In genomic region chr7:66639773-66640172, GRCh38 we compare ENCODE assay signal across 19 cellular contexts. TPM values are rescaled to one million over a fixed set of nuclear protein-coding genes. Genes with fewer than 3 reads are reported as not detected.
DNase-seq lines count a peak whose midpoint lies in the region; ATAC-seq and TF ChIP-seq lines count a peak whose summit lies in the region.
"Had no signal": no experiment of that assay in that cellular context is flagged by ENCODE, and none has a peak within 500 bp of the region (broad histone marks: within the 10 kb centered on the region; RNA-seq: fewer than 3 reads in every experiment).

No MANE protein-coding gene starts in this region.

- DNase-seq in CD4-positive, alpha-beta memory T cell = no peak
- DNase-seq in NCI-H226 (peak; percentile 71), fibroblast of villous mesenchyme (ENCODE audit: low read depth) (peak; percentile 68), NCI-H345 treated with DMSO at 0.1 percent for 48 hours (lab: John Stamatoyannopoulos, UW; ENCODE audit: unreplicated experiment) (no peak), upper lobe of right lung (no peak)
- DNase-seq in activated CD4-positive, alpha-beta T cell treated with anti-CD3 and anti-CD28 coated beads, Interleukin-2, amount 50 U/mL, for 1 hour = no peak
- DNase-seq: DMS79 treated with DMSO at 0.1 percent for 48 hours, H7, NCI-H1105, NCI-H1694, NCI-H2081 treated with DMSO at 0.1 percent for 48 hours, NCI-H510A, NCI-H82, PC-3, RPMI8226, SIG-M5 had no signal

- H3K27me3 Mint-ChIP-seq in CD4-positive, alpha-beta memory T cell = no peaks in the 10 kb centered on the region
- no peaks in the 10 kb centered on the region for H3K27me3 Mint-ChIP-seq in activated T-helper 17 cell treated with anti-CD3 and anti-CD28 coated beads, Interleukin-2, amount 50 U/mL, for 72 hours

- ATAC-seq in activated T-helper 17 cell treated with anti-CD3 and anti-CD28 coated beads, Interleukin-2, amount 50 U/mL, for 72 hours (replicated peaks) = no peak
- ATAC-seq in upper lobe of right lung = no peak
- no peak for ATAC-seq in HG02588 (IDR thresholded peaks at IDR 0.05; ENCODE audit: unreplicated experiment)
- ATAC-seq: PC-3 had no signal

- peaks cover 76% of the 10 kb centered on the region for H3K36me3 ChIP-seq in CD4-positive, alpha-beta memory T cell (ENCODE audit: insufficient read depth, low read length)
- H3K36me3 ChIP-seq in upper lobe of right lung = peaks cover 82% of the 10 kb centered on the region

- H3K9me3 Mint-ChIP-seq in CD4-positive, alpha-beta memory T cell = peaks cover 0 to 1% (median 0%) of the 10 kb centered on the region in 8 donors
- H3K9me3 Mint-ChIP-seq in activated T-helper 17 cell treated with anti-CD3 and anti-CD28 coated beads, Interleukin-2, amount 50 U/mL, for 72 hours = no peaks in the 10 kb centered on the region

- H3K27ac Mint-ChIP-seq in CD4-positive, alpha-beta memory T cell = peak overlapping the region in 6 of 7 donors; percentile 37 to 78 (median 59)
- peak overlapping the region; percentile 62 for H3K27ac Mint-ChIP-seq in activated T-helper 17 cell treated with anti-CD3 and anti-CD28 coated beads, Interleukin-2, amount 50 U/mL, for 72 hours

- H3K36me3 Mint-ChIP-seq in CD4-positive, alpha-beta memory T cell = peaks cover 51 to 78% of the 10 kb centered on the region in 2 donors
- peaks cover 86% of the 10 kb centered on the region for H3K36me3 Mint-ChIP-seq in activated T-helper 17 cell treated with anti-CD3 and anti-CD28 coated beads, Interleukin-2, amount 50 U/mL, for 72 hours (ENCODE audit: low read depth)

- CTCF ChIA-PET in CD4-positive, alpha-beta memory T cell (lab: Charles Lee; ENCODE audit: partially characterized antibody) = no interaction called here

- no peak for TF ChIP-seq CTCF in fibroblast of villous mesenchyme (IDR thresholded peaks at IDR 0.05; ENCODE audit: insufficient read depth, low read depth, low read length)
- no peak for TF ChIP-seq CTCF in upper lobe of right lung (IDR thresholded peaks at IDR 0.05)

- no peaks in the 10 kb centered on the region for H3K9me3 ChIP-seq in CD4-positive, alpha-beta memory T cell (ENCODE audit: control insufficient read depth in 1 of 2, low read length in 2 of 2)
- H3K9me3 ChIP-seq in upper lobe of right lung = no peaks in the 10 kb centered on the region
- H3K9me3 ChIP-seq: BLaER1 treated with 17β-estradiol and CSF1 and Interleukin-3, amounts not matched to agents 10 nM and 100 nM had no signal

- no peak overlapping the region for H3K4me3 Mint-ChIP-seq in CD4-positive, alpha-beta memory T cell
- H3K4me3 Mint-ChIP-seq in activated T-helper 17 cell treated with anti-CD3 and anti-CD28 coated beads, Interleukin-2, amount 50 U/mL, for 72 hours = no peak overlapping the region

- H3K27ac ChIP-seq in CD4-positive, alpha-beta memory T cell (ENCODE audit: low read depth, low read length) = no peak overlapping the region
- no peak overlapping the region for H3K27ac ChIP-seq in upper lobe of right lung
- H3K27ac ChIP-seq: BLaER1 treated with 17β-estradiol and CSF1 and Interleukin-3, amounts not matched to agents 10 nM and 100 nM had no signal

- no peaks in the 10 kb centered on the region for H3K27me3 ChIP-seq in CD4-positive, alpha-beta memory T cell (ENCODE audit: insufficient read depth, low read length)
- no peaks in the 10 kb centered on the region for H3K27me3 ChIP-seq in upper lobe of right lung

- POLR2A ChIA-PET in CD4-positive, alpha-beta memory T cell (lab: Charles Lee; ENCODE audit: partially characterized antibody) = no interaction called here

- H3K4me1 Mint-ChIP-seq in CD4-positive, alpha-beta memory T cell = peaks cover 11 to 44% (median 18%) of the 10 kb centered on the region in 4 donors
- peaks cover 6% of the 10 kb centered on the region for H3K4me1 Mint-ChIP-seq in activated T-helper 17 cell treated with anti-CD3 and anti-CD28 coated beads, Interleukin-2, amount 50 U/mL, for 72 hours

- H3K4me1 ChIP-seq in CD4-positive, alpha-beta memory T cell (ENCODE audit: insufficient read depth, low read length) = peaks cover 9% of the 10 kb centered on the region
- no peaks in the 10 kb centered on the region for H3K4me1 ChIP-seq in upper lobe of right lung

- intact Hi-C loops in CD4-positive, alpha-beta memory T cell (cut with micrococcal nuclease) = no loop called here
- intact Hi-C loops in upper lobe of right lung (cut with DNase I) = no loop called here

- H3K4me3 ChIP-seq in CD4-positive, alpha-beta memory T cell (ENCODE audit: low read length in 2 of 2) = no peak overlapping the region
- H3K4me3 ChIP-seq in fibroblast of villous mesenchyme (ENCODE audit: low read depth, low read length) (no peak overlapping the region), upper lobe of right lung (no peak overlapping the region)
- H3K4me3 ChIP-seq: BLaER1 treated with 17β-estradiol and CSF1 and Interleukin-3, amounts not matched to agents 10 nM and 100 nM had no signal

RNA-seq across cellular contexts. Expression of gene KCTD7, which starts 11.1 kb away (rescaled TPM):
- total RNA-seq in CD4-positive, alpha-beta memory T cell = 10 to 100 TPM; 57.3 to 63.8 TPM
- polyA plus RNA-seq in CD4-positive, alpha-beta memory T cell = 10 to 100 TPM; 10.1 to 22.2 TPM
- total RNA-seq in activated T-helper 17 cell treated with anti-CD3 and anti-CD28 coated beads, Interleukin-2, amount 50 U/mL, for 72 hours = 10 to 100 TPM; 14.7 to 15.5 TPM
- total RNA-seq in fibroblast of villous mesenchyme (11.2 and 12.2 TPM in 2 replicates), upper lobe of right lung (12.5 TPM)

Comparison
In these comparisons a context has a peak if more than half of its experiments do, and no peak if none do; other contexts are left out.
1. DNase-seq: peak in NCI-H226 (single experiment) and fibroblast of villous mesenchyme (single experiment); none in CD4-positive, alpha-beta memory T cell (0 of 5), NCI-H345 treated with DMSO at 0.1 percent for 48 hours (single experiment), upper lobe of right lung (single experiment) and activated CD4-positive, alpha-beta T cell treated with anti-CD3 and anti-CD28 coated beads, Interleukin-2, amount 50 U/mL, for 1 hour (single experiment).